8 cellular contexts compared by ENCODE assay signal in the genomic region with DNA sequence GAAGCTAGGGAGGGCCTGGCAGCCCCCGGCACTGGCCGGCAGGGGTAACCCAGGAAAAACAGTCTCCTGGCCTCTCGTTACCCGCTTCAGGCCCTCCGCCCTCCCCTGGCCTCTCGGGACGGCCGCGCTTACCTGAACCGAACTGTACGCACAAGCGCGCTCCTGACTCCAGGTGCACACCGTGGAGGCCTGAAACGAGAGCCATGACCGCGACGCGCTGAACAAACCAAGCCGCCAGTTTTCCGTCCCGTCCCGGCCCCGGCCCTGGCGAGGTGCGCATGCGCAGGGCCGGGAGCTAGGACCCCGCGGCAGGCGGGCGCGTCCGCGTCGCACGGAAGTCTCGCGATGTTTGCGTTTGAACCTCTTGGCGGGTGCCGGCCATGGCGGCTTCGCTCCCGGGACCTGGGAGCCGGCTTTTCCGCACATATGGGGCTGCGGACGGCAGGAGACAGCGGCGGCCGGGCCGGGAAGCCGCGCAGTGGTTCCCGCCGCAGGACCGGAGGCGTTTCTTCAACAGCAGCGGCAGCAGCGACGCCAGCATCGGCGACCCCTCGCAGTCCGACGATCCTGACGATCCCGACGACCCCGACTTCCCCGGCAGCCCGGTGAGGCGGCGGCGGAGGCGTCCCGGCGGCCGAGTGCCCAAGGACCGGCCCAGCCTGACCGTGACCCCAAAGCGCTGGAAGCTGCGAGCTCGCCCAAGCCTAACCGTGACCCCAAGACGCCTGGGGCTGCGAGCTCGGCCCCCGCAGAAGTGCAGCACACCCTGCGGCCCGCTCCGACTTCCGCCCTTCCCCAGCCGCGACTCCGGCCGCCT. TPM values are rescaled to one million over a fixed set of nuclear protein-coding genes. Genes with fewer than 3 reads are reported as not detected.
DNase-seq lines count a peak whose midpoint lies in the region; TF ChIP-seq lines count a peak whose summit lies in the region.

A gene (plus strand): TSS at position 348 of the 817 bp plus-strand sequence. CDS start 33 bp downstream, at position 381.

- H3K4me3 ChIP-seq in H7 (ENCODE audit: insufficient read depth, low read depth, low read length) (peak within 1 kb of the TSS; percentile 94), foreskin fibroblast (ENCODE audit: low read depth in 1 of 2, low read length in 2 of 2) (peak within 1 kb of the TSS; percentile 78 to 90), neuron (ENCODE audit: low read length) (peak within 1 kb of the TSS; percentile 88), subcutaneous abdominal adipose tissue (ENCODE audit: low read depth in 1 of 5, low read length in 5 of 5) (peak within 1 kb of the TSS; percentile 75 to 97 (median 96))

- peak; percentile 14 for TF ChIP-seq CTCF in foreskin fibroblast (IDR thresholded peaks at IDR 0.05; ENCODE audit: low read depth, low read length)

- peak within 1 kb of the TSS; percentile 92 for H3K27ac ChIP-seq in subcutaneous abdominal adipose tissue (ENCODE audit: low read depth, low read length)

- DNase-seq in H7 (peak; percentile 100), M059J (ENCODE audit: low read depth) (peak; percentile 86), SHP77 treated with DMSO at 0.1 percent for 48 hours (lab: John Stamatoyannopoulos, UW) (peak; percentile 88), activated gamma-delta T cell treated with Interleukin-2 at 50 U/mL for 16 hours (peak; percentile 90), foreskin fibroblast (peak; percentile 84 to 96)

- H3K27me3 ChIP-seq in H7 (ENCODE audit: control insufficient read depth, insufficient read depth, low read length) = no peaks in the 10 kb centered on the region
- no peaks in the 10 kb centered on the region for H3K27me3 ChIP-seq in neuron (ENCODE audit: insufficient read depth, low read length)
- no peaks in the 10 kb centered on the region for H3K27me3 ChIP-seq in subcutaneous abdominal adipose tissue (ENCODE audit: control insufficient read depth in 5 of 5, insufficient read depth in 4 of 5, low read length in 5 of 5)

- H3K9ac ChIP-seq in ES-I3 (ENCODE audit: low read depth, low read length) (peak within 1 kb of the TSS; percentile 90), subcutaneous abdominal adipose tissue (ENCODE audit: low read length in 5 of 5) (peak within 1 kb of the TSS; percentile 80 to 99 (median 98))

- H3K36me3 ChIP-seq in ES-I3 (ENCODE audit: insufficient read depth, low read length) (peaks cover 21% of the 10 kb centered on the region; the same call in 1 of the 2 replicates), H7 (replicated peaks; ENCODE audit: control insufficient read depth, insufficient read depth, low read length) (peaks cover 13% of the 10 kb centered on the region), neuron (ENCODE audit: insufficient read depth, low read length) (peaks cover 31% of the 10 kb centered on the region), subcutaneous abdominal adipose tissue (ENCODE audit: control insufficient read depth in 5 of 5, insufficient read depth in 5 of 5, low read length in 5 of 5) (peaks cover 0 to 6% (median 4%) of the 10 kb centered on the region in 5 donors)

- peak within 1 kb of the TSS; percentile 87 for H2AFZ ChIP-seq in neuron (ENCODE audit: low read depth, low read length)

- H3K9me3 ChIP-seq in ES-I3 (ENCODE audit: control insufficient read depth, insufficient read depth, low read length) = no peaks in the 10 kb centered on the region
- H3K9me3 ChIP-seq in neuron (ENCODE audit: low read length) = no peaks in the 10 kb centered on the region
- H3K9me3 ChIP-seq in subcutaneous abdominal adipose tissue (ENCODE audit: control insufficient read depth in 5 of 5, low read length in 5 of 5) = no peaks in the 10 kb centered on the region

- H3K4me1 ChIP-seq in ES-I3 (ENCODE audit: insufficient read depth, low read length) = peaks cover 10% of the 10 kb centered on the region; the same call in 1 of the 2 replicates
- H3K4me1 ChIP-seq in neuron (ENCODE audit: insufficient read depth, low read length) = peaks cover 20% of the 10 kb centered on the region
- H3K4me1 ChIP-seq in subcutaneous abdominal adipose tissue (ENCODE audit: control insufficient read depth in 5 of 5, insufficient read depth in 5 of 5, low read length in 5 of 5) = peaks cover 8 to 39% (median 34%) of the 10 kb centered on the region in 5 donors

RNA-seq across cellular contexts. Expression of the gene that starts here (rescaled TPM):
- total RNA-seq in H7 (2014; rRNA removed; shearing (Covaris generic)) = 34.2 and 39.1 TPM in 2 replicates
- 11.4 and 18.3 TPM in 2 replicates for total RNA-seq in M059J (2014; rRNA removed; shearing (Covaris generic))

Comparison
In these comparisons a context has a peak if more than half of its experiments do, and no peak if none do; other contexts are left out.
1. Peak in every context shown above with its lines: DNase-seq, H3K4me3 ChIP-seq and H3K27ac ChIP-seq.